Comparison of ENCODE assay signal across 8 cellular contexts in the genomic region with DNA sequence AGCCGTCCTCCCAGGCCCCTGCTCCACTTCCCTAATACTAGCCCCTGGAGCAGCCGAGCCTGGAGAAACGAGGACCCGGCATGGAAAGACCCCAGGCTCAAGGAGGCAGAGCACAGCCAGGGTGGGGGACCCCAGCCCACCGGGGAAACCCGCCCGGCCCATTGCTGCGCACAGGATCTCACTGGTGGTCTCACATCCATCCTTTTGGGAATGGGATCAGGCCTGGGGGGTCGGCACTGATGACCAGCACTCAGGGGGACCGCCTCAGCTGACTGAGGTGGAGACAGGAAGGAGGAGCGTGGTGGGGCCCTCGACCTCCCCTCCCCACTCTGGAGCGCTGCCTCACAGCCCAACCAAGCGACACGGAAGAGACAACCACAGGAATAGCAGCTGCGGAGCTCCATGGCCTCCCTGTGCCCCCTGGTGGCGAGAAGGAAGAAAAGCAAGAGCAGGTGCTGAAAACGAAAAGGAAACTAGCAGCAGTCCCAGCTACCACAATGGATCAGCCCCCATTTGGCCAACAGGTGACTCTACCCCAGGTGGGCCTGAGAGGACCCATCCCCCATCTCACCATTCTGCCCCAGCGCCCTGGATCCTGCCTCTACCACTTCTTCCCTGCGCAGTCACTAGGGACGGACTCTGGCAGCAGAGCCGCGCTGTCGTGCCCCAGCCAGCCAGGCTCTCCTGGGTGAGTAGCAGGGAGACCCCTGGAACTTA. TPM values are rescaled to one million over a fixed set of nuclear protein-coding genes. Genes with fewer than 3 reads are reported as not detected.
DNase-seq lines count a peak whose midpoint lies in the region; ATAC-seq and TF ChIP-seq lines count a peak whose summit lies in the region.
"Not testable (repeated sequence)": the region's sequence is repeated elsewhere in the genome, so short reads cannot be mapped to it uniquely, and the experiment has no call there.

No MANE protein-coding gene starts in this region.

- ATAC-seq in GM18873 (IDR thresholded peaks at IDR 0.05; ENCODE audit: low FRiP score, unreplicated experiment) (peak; percentile 70), HG03097 (IDR thresholded peaks at IDR 0.05; ENCODE audit: low FRiP score, unreplicated experiment) (peak; percentile 51)

- H3K27me3 ChIP-seq in breast epithelium; spleen (replicated peaks in 1 of 7): not testable (repeated sequence)

- TF ChIP-seq CTCF in AG04449 (IDR thresholded peaks at IDR 0.05; ENCODE audit: insufficient read depth, low read length, missing control alignments) (peak; percentile 66), WI38 (IDR thresholded peaks at IDR 0.05; ENCODE audit: low read depth, low read length) (peak; percentile 66), breast epithelium (IDR thresholded peaks at IDR 0.05) (peak; percentile 11 to 66 (median 45)), spleen (IDR thresholded peaks at IDR 0.05 in 8 of 11, conservative IDR thresholded peaks at IDR 0.05 in 3 of 11) (peak; percentile 47 to 85 (median 72))

- not testable (repeated sequence) for TF ChIP-seq POLR2A in breast epithelium (IDR thresholded peaks at IDR 0.05); spleen (IDR thresholded peaks at IDR 0.05)

- POLR2A ChIA-PET in AG04449 (lab: Yijun Ruan, JAX), result not testable (repeated sequence)

- H3K4me3 ChIP-seq in AG04449 (ENCODE audit: low read depth, low read length), result not testable (repeated sequence)
- peak overlapping the region; percentile 24 for H3K4me3 ChIP-seq in WI38 (ENCODE audit: low read depth, low read length)
- H3K4me3 ChIP-seq in breast epithelium, result peak overlapping the region; percentile 11 to 51 (median 18)
- H3K4me3 ChIP-seq in spleen, result peak overlapping the region in 6 of 8 donors; percentile 14 to 63 (median 28)

- CTCF ChIA-PET in AG04449 (lab: Yijun Ruan, JAX), result interaction anchor here (0.6 to 9.8 kb wide), 23 partner anchors 8 to 1180 kb away, joined by 3 to 101 read pairs (median 5); partner anchors contain the start of gene RUFY4

- not testable (repeated sequence) for H3K9me3 ChIP-seq in breast epithelium, spleen

- not testable (repeated sequence) for DNase-seq in AG04449 (ENCODE audit: low read depth, low spot score); breast epithelium (ENCODE audit: low spot score in 2 of 2)
- DNase-seq in NCI-H2171 (lab: John Stamatoyannopoulos, UW), result peak; percentile 17
- peak; percentile 65 for DNase-seq in iPS-NIHi7 (ENCODE audit: extremely low spot score)
- peak; percentile 87 for DNase-seq in spleen

- intact Hi-C loops in breast epithelium (cut with DNase I; ENCODE audit: low total_unique reads) (loop anchor here (5.0 kb wide), 1 partner anchor 433 kb away; no protein-coding TSS in a partner anchor), spleen (cut with DNase I; ENCODE audit: low total_unique reads) (loop anchor here (10.0 kb wide), 1 partner anchor 250 kb away; no protein-coding TSS in a partner anchor)

- WGBS in spleen, 5 donors, result 16 to 31% (median 24%) methylated on average over 18 to 24 of the region's 24 CpGs

- not testable (repeated sequence) for H3K36me3 ChIP-seq in breast epithelium, spleen

- not testable (repeated sequence) for H3K27ac ChIP-seq in breast epithelium
- peak overlapping the region in 3 of 8 donors; percentile 47 to 76 (median 48) for H3K27ac ChIP-seq in spleen

- H3K4me1 ChIP-seq in breast epithelium, result peaks cover 0 to 21% of the 10 kb centered on the region in 2 donors
- peaks cover 4 to 29% (median 15%) of the 10 kb centered on the region in 6 donors for H3K4me1 ChIP-seq in spleen

RNA-seq across cellular contexts. Expression of gene TNS1, which starts 31.9 kb away (rescaled TPM):
- 100 to 1,000 TPM; 141 to 577 (median 154) TPM for total RNA-seq in breast epithelium
- total RNA-seq in spleen, result 100 to 1,000 TPM; 170 to 580 (median 273) TPM
- 10 to 100 TPM in 1 of 3 donors, 1 to 10 TPM in 2; 6.9 to 48.7 (median 8.6) TPM for polyA plus RNA-seq in spleen

RNA-seq across cellular contexts. Expression of gene RUFY4, which starts 34.4 kb away (rescaled TPM):
- total RNA-seq in breast epithelium (1 to 10 TPM in 1 of 3 donors, not detected in 2; 2.8 TPM), spleen (1 to 10 TPM; 2.0 to 4.5 (median 2.6) TPM)
- polyA plus RNA-seq in spleen, result 1 to 10 TPM in 2 of 3 donors, under 1 TPM in 1; 0.32 to 3.7 (median 2.7) TPM
